Comparison of ENCODE assay signal across 11 cellular contexts in the genomic region with DNA sequence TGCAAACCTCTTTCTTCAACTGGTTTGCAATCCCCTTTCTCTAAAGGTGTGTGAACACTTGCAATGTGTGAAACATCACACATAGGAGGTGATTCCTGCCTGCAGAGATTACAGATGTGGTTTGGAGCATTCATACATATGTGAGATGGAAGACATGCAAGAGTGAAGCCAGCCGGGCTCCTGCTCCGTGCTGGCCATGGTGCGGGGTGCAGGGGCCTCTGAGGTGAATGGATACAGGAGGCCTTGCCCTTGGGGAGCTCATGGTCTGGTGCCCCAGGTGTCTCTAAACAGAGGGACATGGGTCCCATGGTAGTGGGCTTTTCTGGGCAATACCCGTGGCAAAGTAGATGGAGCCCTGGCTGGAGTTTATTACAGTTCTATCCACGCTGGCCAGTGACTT. TPM values are rescaled to one million over a fixed set of nuclear protein-coding genes. Genes with fewer than 3 reads are reported as not detected.
"Had no signal": no experiment of that assay in that cellular context is flagged by ENCODE, and none has a peak within 500 bp of the region (broad histone marks: within the 10 kb centered on the region; RNA-seq: fewer than 3 reads in every experiment).

No MANE protein-coding gene starts in this region.

- H3K9ac ChIP-seq: GM23248 had no signal

- H3K4me2 ChIP-seq: GM23338 had no signal

- H3K9me3 ChIP-seq: HAP-1 had no signal

- FAIRE-seq: H1, H54 had no signal

- H3K27ac ChIP-seq: GM23248 had no signal

- H3K4me3 ChIP-seq: GM23248, GM23338, HAP-1 had no signal

- H3K4me1 ChIP-seq: HAP-1 had no signal

- H3K36me3 ChIP-seq: HAP-1 had no signal

- ATAC-seq: GM23338, HCT116 had no signal

- DNase-seq: GM23248, GOT3, H7, H9, HCEC 1CT, HFFc6 had no signal

- H2AFZ ChIP-seq: GM23248, GM23338 had no signal

RNA-seq across cellular contexts. Expression of a gene that starts 6.0 kb away (rescaled TPM):
- total RNA-seq: GM23248 had no signal
- polyA plus RNA-seq: GM23248 had no signal
